ENCODE assay signal across 8 cellular contexts in the genomic region with DNA sequence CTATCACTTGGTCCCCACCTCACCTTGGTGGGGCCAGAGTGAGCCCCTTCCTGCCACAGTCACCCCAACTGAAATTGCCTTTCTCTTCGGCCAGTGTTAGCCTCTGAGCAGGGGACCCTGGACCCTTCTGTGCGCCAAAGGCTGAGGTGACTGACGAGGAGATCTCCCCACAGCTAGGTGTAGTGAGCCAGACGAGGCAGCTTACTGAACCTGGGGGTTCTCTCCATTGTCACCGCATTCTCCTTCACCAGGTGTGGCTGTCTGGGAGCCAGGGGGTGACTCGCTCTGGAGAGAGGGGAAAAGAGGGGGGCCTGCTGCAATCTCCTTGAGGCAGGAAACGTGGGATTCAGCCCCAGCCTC. TPM values are rescaled to one million over a fixed set of nuclear protein-coding genes. Genes with fewer than 3 reads are reported as not detected.
DNase-seq lines count a peak whose midpoint lies in the region; TF ChIP-seq lines count a peak whose summit lies in the region.
"Had no signal": no experiment of that assay in that cellular context is flagged by ENCODE, and none has a peak within 500 bp of the region (broad histone marks: within the 10 kb centered on the region; RNA-seq: fewer than 3 reads in every experiment).

No MANE protein-coding gene starts in this region.

- H3K36me3 ChIP-seq in HUES64 (ENCODE audit: insufficient read depth, low read length) (peaks cover 20% of the 10 kb centered on the region), stomach (peaks cover 15 to 31% (median 23%) of the 10 kb centered on the region in 4 donors)

- no peak for DNase-seq in stomach
- DNase-seq in DMS79 treated with DMSO at 0.1 percent for 48 hours (lab: John Stamatoyannopoulos, UW): no peak
- DNase-seq in hypothalamus (lab: John Stamatoyannopoulos, UW): no peak
- no peak for DNase-seq in SHP77 treated with DMSO at 0.1 percent for 48 hours (lab: John Stamatoyannopoulos, UW)
- DNase-seq: occipital lobe had no signal

- H3K4me3 ChIP-seq in HUES64 (ENCODE audit: low read length) (peak overlapping the region; percentile 87), iPS-18c (ENCODE audit: insufficient read depth, low read depth, low read length) (peak overlapping the region; percentile 95), stomach (peak overlapping the region; percentile 79 to 94 (median 84))

- H3K4me1 ChIP-seq in HUES64 (ENCODE audit: insufficient read depth, low read length): peaks cover 8% of the 10 kb centered on the region
- H3K4me1 ChIP-seq in stomach: peaks cover 20 to 56% (median 32%) of the 10 kb centered on the region in 4 donors

- H3K4me3 Mint-ChIP-seq in activated naive CD8-positive, alpha-beta T cell: peak overlapping the region; percentile 100

- H3K27me3 ChIP-seq in HUES64 (ENCODE audit: insufficient read depth, low read length) (no peaks in the 10 kb centered on the region), stomach (no peaks in the 10 kb centered on the region)

- intact Hi-C loops in stomach (cut with DNase I; ENCODE audit: low total_unique reads): no loop called here

- TF ChIP-seq CTCF in stomach (IDR thresholded peaks at IDR 0.05): no peak

- WGBS in HUES64: 81% methylated on average over 7 of the region's 7 CpGs
- WGBS in stomach, 5 donors: 37 to 58% (median 50%) methylated on average over 7 of the region's 7 CpGs

- TF ChIP-seq POLR2A in stomach (IDR thresholded peaks at IDR 0.05): no peak

- no peaks in the 10 kb centered on the region for H3K27me3 Mint-ChIP-seq in activated naive CD8-positive, alpha-beta T cell

- no peak for TF ChIP-seq EP300 in stomach (IDR thresholded peaks at IDR 0.05)

- H3K36me3 Mint-ChIP-seq in activated naive CD8-positive, alpha-beta T cell: peaks cover 4% of the 10 kb centered on the region

- H3K9me3 Mint-ChIP-seq in activated naive CD8-positive, alpha-beta T cell (ENCODE audit: low read depth): no peaks in the 10 kb centered on the region

- peak overlapping the region; percentile 99 for H3K27ac Mint-ChIP-seq in activated naive CD8-positive, alpha-beta T cell

- peaks cover 28% of the 10 kb centered on the region for H3K4me1 Mint-ChIP-seq in activated naive CD8-positive, alpha-beta T cell (ENCODE audit: low read depth)

- H3K9ac ChIP-seq in HUES64 (ENCODE audit: low read depth, low read length): peak overlapping the region; percentile 100

- H3K9me3 ChIP-seq in HUES64 (ENCODE audit: insufficient read depth, low read depth, low read length) (no peaks in the 10 kb centered on the region), iPS-18c (ENCODE audit: control insufficient read depth, insufficient read depth, low read length) (no peaks in the 10 kb centered on the region), stomach (no peaks in the 10 kb centered on the region)

- H3K27ac ChIP-seq in HUES64 (ENCODE audit: low read depth, low read length): peak overlapping the region; percentile 85
- peak overlapping the region in 3 of 5 donors; percentile 93 to 97 (median 93) for H3K27ac ChIP-seq in stomach

RNA-seq across cellular contexts. Expression of gene RPS28, which starts 1.3 kb away (rescaled TPM):
- 1,023 TPM for polyA plus RNA-seq in HUES64 (2013, experiment 1 of 2)
- polyA plus RNA-seq in HUES64 (2013, experiment 2 of 2): 1,033 TPM
- total RNA-seq in stomach: 1,000 to 10,000 TPM in 2 of 5 donors, 100 to 1,000 TPM in 3; 335 to 2,088 (median 520) TPM
- polyA plus RNA-seq in stomach: 1,000 to 10,000 TPM in 1 of 3 donors, 100 to 1,000 TPM in 2; 778 to 1,474 (median 861) TPM

RNA-seq across cellular contexts. Expression of gene NDUFA7, which starts 1.4 kb away (rescaled TPM):
- polyA plus RNA-seq in HUES64 (2013, experiment 1 of 2): 103 TPM
- polyA plus RNA-seq in HUES64 (2013, experiment 2 of 2): 123 TPM
- total RNA-seq in stomach: 10 to 100 TPM in 2 of 5 donors, 1 to 10 TPM in 3; 3.6 to 13.8 (median 9.6) TPM
- polyA plus RNA-seq in stomach: 100 to 1,000 TPM; 127 to 171 (median 150) TPM

RNA-seq across cellular contexts. Expression of gene CD320, which starts 14.5 kb away (rescaled TPM):
- 68.8 TPM for polyA plus RNA-seq in HUES64 (2013, experiment 1 of 2)
- polyA plus RNA-seq in HUES64 (2013, experiment 2 of 2): 67.1 TPM
- 100 to 1,000 TPM in 1 of 5 donors, 10 to 100 TPM in 4; 13.0 to 108 (median 19.1) TPM for total RNA-seq in stomach
- 10 to 100 TPM; 24.7 to 32.1 (median 27.0) TPM for polyA plus RNA-seq in stomach

RNA-seq across cellular contexts. Expression of gene KANK3, which starts 20.4 kb away (rescaled TPM):
- polyA plus RNA-seq in HUES64 (2013, experiment 1 of 2): 0.85 TPM
- polyA plus RNA-seq in HUES64 (2013, experiment 2 of 2): 0.89 TPM
- 10 to 100 TPM in 2 of 5 donors, 1 to 10 TPM in 2, not detected in 1; 4.4 to 72.4 (median 8.8) TPM for total RNA-seq in stomach
- polyA plus RNA-seq in stomach: 10 to 100 TPM in 1 of 3 donors, 1 to 10 TPM in 2; 4.8 to 10.7 (median 7.1) TPM

RNA-seq across cellular contexts. Expression of gene ANGPTL4, which starts 41.3 kb away (rescaled TPM):
- 1.5 TPM for polyA plus RNA-seq in HUES64 (2013, experiment 1 of 2)
- polyA plus RNA-seq in HUES64 (2013, experiment 2 of 2): 1.3 TPM
- 100 to 1,000 TPM in 1 of 5 donors, 10 to 100 TPM in 2, 1 to 10 TPM in 2; 4.8 to 276 (median 19.8) TPM for total RNA-seq in stomach
- 10 to 100 TPM in 2 of 3 donors, 1 to 10 TPM in 1; 4.1 to 62.9 (median 22.9) TPM for polyA plus RNA-seq in stomach
